ENCODE assay signal across 26 cellular contexts in genomic region chr1:58436615-58437297, GRCh38.
"Had no signal": no experiment of that assay in that cellular context is flagged by ENCODE, and none has a peak within 500 bp of the region (broad histone marks: within the 10 kb centered on the region; RNA-seq: fewer than 3 reads in every experiment).

No MANE protein-coding gene starts in this region.

- H3K27ac ChIP-seq: ascending aorta, body of pancreas had no signal

- H3K4me1 ChIP-seq: ascending aorta, body of pancreas had no signal

- H3K36me3 ChIP-seq: ascending aorta, MG63 had no signal

- H3K4me1 Mint-ChIP-seq: activated CD8-positive, alpha-beta memory T cell treated with anti-CD3 and anti-CD28 coated beads, Interleukin-2, amount 10 ng/mL, durations not matched to agents 7 days and 5 days; activated naive CD4-positive, alpha-beta T cell treated with anti-CD3 and anti-CD28 coated beads, Interleukin-2, amount 50 U/mL, for 24 hours; T-cell had no signal

- H3K4me3 Mint-ChIP-seq: activated CD8-positive, alpha-beta memory T cell treated with anti-CD3 and anti-CD28 coated beads, Interleukin-2, amount 10 ng/mL, durations not matched to agents 7 days and 5 days; activated CD8-positive, alpha-beta T cell treated with anti-CD3 and anti-CD28 coated beads, Interleukin-2, amount 10 ng/mL, durations not matched to agents 7 days and 5 days; activated naive CD4-positive, alpha-beta T cell treated with anti-CD3 and anti-CD28 coated beads, Interleukin-2, amount 50 U/mL, for 24 hours; activated T-cell treated with anti-CD3 and anti-CD28 coated beads, Interleukin-2, amount 50 U/mL, for 24 hours; activated T-helper 1 cell treated with anti-CD3 and anti-CD28 coated beads, Interleukin-12 subunit alpha, Interleukin-12 subunit beta, Interleukin-2, Interleukin-4 antibody, amounts not matched to agents 30 ng/mL and 10 ng/mL and 1 ng/mL, durations not matched to agents 14 hours and 24 hours and 36 hours; T-cell; WTC11 had no signal

- H3K27ac Mint-ChIP-seq: activated CD8-positive, alpha-beta memory T cell treated with anti-CD3 and anti-CD28 coated beads, Interleukin-2, amount 10 ng/mL, durations not matched to agents 7 days and 5 days; activated CD8-positive, alpha-beta T cell treated with anti-CD3 and anti-CD28 coated beads, Interleukin-2, amount 10 ng/mL, durations not matched to agents 7 days and 5 days; activated naive CD4-positive, alpha-beta T cell treated with anti-CD3 and anti-CD28 coated beads, Interleukin-2, amount 50 U/mL, for 24 hours; activated T-cell treated with anti-CD3 and anti-CD28 coated beads, Interleukin-2, amount 50 U/mL, for 24 hours; activated T-helper 1 cell treated with anti-CD3 and anti-CD28 coated beads, Interleukin-12 subunit alpha, Interleukin-12 subunit beta, Interleukin-2, Interleukin-4 antibody, amounts not matched to agents 30 ng/mL and 10 ng/mL and 1 ng/mL, durations not matched to agents 14 hours and 24 hours and 36 hours; T-cell; WTC11 had no signal

- H3K27me3 Mint-ChIP-seq: activated CD8-positive, alpha-beta memory T cell treated with anti-CD3 and anti-CD28 coated beads, Interleukin-2, amount 10 ng/mL, durations not matched to agents 7 days and 5 days; activated naive CD4-positive, alpha-beta T cell treated with anti-CD3 and anti-CD28 coated beads, Interleukin-2, amount 50 U/mL, for 24 hours; activated T-cell treated with anti-CD3 and anti-CD28 coated beads, Interleukin-2, amount 50 U/mL, for 24 hours had no signal

- H3K27me3 ChIP-seq: ascending aorta, body of pancreas, MG63 had no signal

- ATAC-seq: activated CD8-positive, alpha-beta memory T cell treated with anti-CD3 and anti-CD28 coated beads, Interleukin-2, amount 10 ng/mL, durations not matched to agents 7 days and 5 days; activated CD8-positive, alpha-beta T cell treated with anti-CD3 and anti-CD28 coated beads, Interleukin-2, amount 10 ng/mL, durations not matched to agents 7 days and 5 days; body of pancreas; T-cell had no signal

- H3K9me3 Mint-ChIP-seq: activated naive CD4-positive, alpha-beta T cell treated with anti-CD3 and anti-CD28 coated beads, Interleukin-2, amount 50 U/mL, for 24 hours; activated T-cell treated with anti-CD3 and anti-CD28 coated beads, Interleukin-2, amount 50 U/mL, for 24 hours; activated T-helper 1 cell treated with anti-CD3 and anti-CD28 coated beads, Interleukin-12 subunit alpha, Interleukin-12 subunit beta, Interleukin-2, Interleukin-4 antibody, amounts not matched to agents 30 ng/mL and 10 ng/mL and 1 ng/mL, durations not matched to agents 14 hours and 24 hours and 36 hours; T-cell; WTC11 had no signal

- H3K36me3 Mint-ChIP-seq: activated CD8-positive, alpha-beta memory T cell treated with anti-CD3 and anti-CD28 coated beads, Interleukin-2, amount 10 ng/mL, durations not matched to agents 7 days and 5 days; WTC11 had no signal

- H3K9me3 ChIP-seq: ascending aorta, body of pancreas, MG63 had no signal

- DNase-seq: activated CD4-positive, alpha-beta T cell treated with anti-CD3 and anti-CD28 coated beads for 48 hours; activated CD4-positive, alpha-beta T cell treated with anti-CD3 and anti-CD28 coated beads, Interleukin-2, amount 50 U/mL, for 4 hours; activated CD4-positive, CD25-positive, alpha-beta regulatory T cell treated with anti-CD3 and anti-CD28 coated beads, Interleukin-2, amount 50 U/mL, for 72 hours; activated CD8-positive, alpha-beta memory T cell treated with anti-CD3 and anti-CD28 coated beads, Interleukin-2, amount 10 ng/mL, durations not matched to agents 7 days and 5 days; activated CD8-positive, alpha-beta T cell treated with anti-CD3 and anti-CD28 coated beads, Interleukin-2, amount 10 ng/mL, durations not matched to agents 7 days and 5 days; activated effector memory CD4-positive, alpha-beta T cell treated with Interleukin-2 at 50 U/mL for 16 hours; activated naive CD4-positive, alpha-beta T cell; activated T-cell treated with anti-CD3 and anti-CD28 coated beads, Interleukin-2, amount 50 U/mL, for 24 hours; body of pancreas; central memory CD4-positive, alpha-beta T cell; MG63; NCI-H1105; NCI-H1436; NCI-H1694 treated with DMSO at 0.1 percent for 48 hours; NCI-H2029 treated with DMSO at 0.1 percent for 48 hours; NCI-H345; NCI-H510A; NCI-H526 treated with DMSO at 0.1 percent for 48 hours; SIG-M5; T-cell; T-helper 2 cell; T1000 had no signal

- H3K4me3 ChIP-seq: ascending aorta, body of pancreas, MG63 had no signal
